Comparison of ENCODE assay signal across 18 cellular contexts in the genomic region with DNA sequence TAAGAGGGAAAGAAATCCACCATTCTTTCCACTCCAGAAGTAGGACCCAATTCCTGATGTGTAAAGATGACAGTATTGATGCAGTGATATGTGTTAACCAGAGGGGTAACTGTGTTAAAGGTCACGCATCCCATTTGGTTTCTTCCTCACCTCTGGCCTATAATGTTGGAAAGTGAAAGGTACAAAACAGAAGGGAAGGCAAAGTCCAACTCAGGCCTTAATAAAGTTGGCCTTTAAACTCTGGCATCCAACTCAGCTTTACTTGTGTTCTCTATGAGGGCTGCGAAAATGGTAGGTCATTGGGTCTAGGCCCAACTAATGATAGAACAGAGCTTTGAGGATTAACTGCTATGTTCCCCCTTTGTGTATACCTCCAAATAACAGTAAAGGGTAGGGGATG.
"Had no signal": no experiment of that assay in that cellular context is flagged by ENCODE, and none has a peak within 500 bp of the region (broad histone marks: within the 10 kb centered on the region; RNA-seq: fewer than 3 reads in every experiment).

No MANE protein-coding gene starts in this region.

- H3K9me3 ChIP-seq: SK-N-SH had no signal

- DNase-seq: KBM-7, NCI-H1092, NCI-H1105 treated with DMSO at 0.1 percent for 48 hours, NCI-H1417 treated with DMSO at 0.1 percent for 48 hours, NCI-H146, NCI-H1694 treated with DMSO at 0.1 percent for 48 hours, NCI-H1930, NCI-H2081, NCI-H2171, NCI-H226, NCI-H446, NCI-H510A, NCI-H524 treated with DMSO at 0.1 percent for 48 hours, NCI-H69, NCI-H774, RPMI8226, SHP77, SK-N-SH had no signal
